ENCODE assay signal across 8 cellular contexts in genomic region chr15:92077353-92078080, GRCh38.
A peak's percentile ranks its signal among the peaks of the same experiment; 100 is the strongest.
DNase-seq lines count a peak whose midpoint lies in the region; ATAC-seq and TF ChIP-seq lines count a peak whose summit lies in the region.

No MANE protein-coding gene starts in this region.

- peaks cover 5 to 44% (median 15%) of the 10 kb centered on the region in 4 donors for H3K4me1 ChIP-seq in stomach

- H3K36me3 Mint-ChIP-seq in natural killer cell = no peaks in the 10 kb centered on the region

- no peak overlapping the region for H3K27ac Mint-ChIP-seq in natural killer cell

- peaks cover 39 to 60% of the 10 kb centered on the region in 2 donors for H3K4me1 Mint-ChIP-seq in natural killer cell

- intact Hi-C loops in natural killer cell (cut with micrococcal nuclease) (loop anchor here (5.0 kb wide), 1 partner anchor 225 kb away; the partner anchor contains the start of gene SLCO3A1), stomach (cut with DNase I; ENCODE audit: low total_unique reads) (loop anchor here (5.0 to 10.0 kb wide), 2 partner anchors 230 to 373 kb away; no protein-coding TSS in a partner anchor)

- no peaks in the 10 kb centered on the region for H3K9me3 Mint-ChIP-seq in natural killer cell

- H3K27me3 Mint-ChIP-seq in natural killer cell (ENCODE audit: low read depth in 2 of 2) = no peaks in the 10 kb centered on the region

- WGBS in stomach, 5 donors = 47 to 62% (median 53%) methylated on average over 9 to 13 of the region's 13 CpGs

- no peak overlapping the region for H3K27ac ChIP-seq in stomach

- H3K4me3 Mint-ChIP-seq in natural killer cell = no peak overlapping the region

- DNase-seq in Ammon's horn (ENCODE audit: low spot score) = peak; percentile 84
- DNase-seq in NCI-H82 treated with DMSO at 0.1 percent for 48 hours (lab: John Stamatoyannopoulos, UW; ENCODE audit: unreplicated experiment) = peak; percentile 69
- DNase-seq in activated CD8-positive, alpha-beta memory T cell treated with anti-CD3 and anti-CD28 coated beads, Interleukin-2, amount 50 U/mL, for 24 hours (ENCODE audit: extremely low read depth) = peak; percentile 36
- DNase-seq in epithelial cell of esophagus (ENCODE audit: low read depth) = peak; percentile 80
- DNase-seq in natural killer cell = peak; percentile 32
- peak; percentile 74 for DNase-seq in stomach

- no peak for TF ChIP-seq EP300 in stomach (IDR thresholded peaks at IDR 0.05)

- no peak overlapping the region for H3K4me3 ChIP-seq in epithelial cell of esophagus (ENCODE audit: low read length)
- no peak overlapping the region for H3K4me3 ChIP-seq in stomach

- TF ChIP-seq POLR2A in stomach (IDR thresholded peaks at IDR 0.05) = no peak

- H3K9me3 ChIP-seq in stomach = no peaks in the 10 kb centered on the region

- TF ChIP-seq CTCF in epithelial cell of esophagus (IDR thresholded peaks at IDR 0.05; ENCODE audit: insufficient read depth, low read depth, low read length, missing control alignments) = peak; percentile 94
- TF ChIP-seq CTCF in natural killer cell (IDR thresholded peaks at IDR 0.05) = peak; percentile 48
- TF ChIP-seq CTCF in stomach (IDR thresholded peaks at IDR 0.05) = peak in 5 of 7 experiments; percentile 45 to 70 (median 62)

- H3K27me3 ChIP-seq in stomach = no peaks in the 10 kb centered on the region

- ATAC-seq in GM18909 (IDR thresholded peaks at IDR 0.05; ENCODE audit: poor library complexity, unreplicated experiment) (peak; percentile 76), HG03442 (IDR thresholded peaks at IDR 0.05; ENCODE audit: unreplicated experiment) (peak; percentile 68), natural killer cell (peak; percentile 43 to 76 (median 70))

- no peaks in the 10 kb centered on the region for H3K36me3 ChIP-seq in stomach

Comparison
In these comparisons a context has a peak if more than half of its experiments do, and no peak if none do; other contexts are left out.
1. DNase-seq: peak in every context shown above with its lines; median percentile 84 in Ammon's horn; 80 in epithelial cell of esophagus; 74 in stomach; 69 in NCI-H82 treated with DMSO at 0.1 percent for 48 hours; 36 in activated CD8-positive, alpha-beta memory T cell treated with anti-CD3 and anti-CD28 coated beads, Interleukin-2, amount 50 U/mL, for 24 hours; 32 in natural killer cell.